In genomic region chr14:50531595-50532501, GRCh38 we compare ENCODE assay signal across 8 cellular contexts. TPM values are rescaled to one million over a fixed set of nuclear protein-coding genes. Genes with fewer than 3 reads are reported as not detected.
DNase-seq lines count a peak whose midpoint lies in the region; ATAC-seq and TF ChIP-seq lines count a peak whose summit lies in the region.

No MANE protein-coding gene starts in this region.

- intact Hi-C loops in MCF 10A (cut with micrococcal nuclease), result loop anchor here (1.0 to 10.0 kb wide), 7 partner anchors 79 to 900 kb away; partner anchors contain the start of genes CDKL1 and VCPKMT

- TF ChIP-seq CTCF in GM20000 (IDR thresholded peaks at IDR 0.05; ENCODE audit: extremely low read depth, missing control alignments) (no peak), MCF 10A (IDR thresholded peaks at IDR 0.05; ENCODE audit: unreplicated experiment) (no peak)

- peak; percentile 71 for DNase-seq in Daoy (ENCODE audit: low read depth)
- DNase-seq in GM20000 (ENCODE audit: low spot score), result peak; percentile 49
- DNase-seq in MCF 10A (ENCODE audit: unreplicated experiment), result peak; percentile 38
- DNase-seq in iPS-NIHi7 (ENCODE audit: extremely low spot score), result peak; percentile 37
- DNase-seq in NCI-H774 (lab: John Stamatoyannopoulos, UW), result no peak

- POLR2A ChIA-PET in MCF 10A (lab: Yijun Ruan, JAX), result interaction anchor here (0.6 to 3.0 kb wide), 20 partner anchors 9 to 679 kb away, joined by 3 to 26 read pairs (median 4); partner anchors contain the start of genes ATL1, CDKL1, DMAC2L and L2HGDH

- peak overlapping the region; percentile 46 for H3K27ac Mint-ChIP-seq in MCF 10A (ENCODE audit: low read depth, unreplicated experiment)

- CTCF ChIA-PET in MCF 10A (lab: Yijun Ruan, JAX), result interaction anchor here (0.6 to 1.5 kb wide), 14 partner anchors 9 to 674 kb away, joined by 3 to 14 read pairs (median 4); no protein-coding TSS in a partner anchor

- TSS peak; percentile 45 for BruUV-seq in MCF 10A (replicated peaks; lab: Mats Ljungman, UMichigan)

- peak overlapping the region; percentile 89 to 99 (median 97) for H3K27ac ChIP-seq in skin epidermis

- no peaks in the 10 kb centered on the region for H3K27me3 Mint-ChIP-seq in MCF 10A (ENCODE audit: insufficient read depth, unreplicated experiment)

- peaks cover 19% of the 10 kb centered on the region for H3K36me3 Mint-ChIP-seq in MCF 10A (ENCODE audit: insufficient read depth, unreplicated experiment)

- ATAC-seq in HG03565 (IDR thresholded peaks at IDR 0.05; ENCODE audit: unreplicated experiment), result peak; percentile 32
- peak; percentile 39 for ATAC-seq in SK-N-SH treated with all-trans-retinoic acid at 6 μM for 48 hours

- H3K9me3 Mint-ChIP-seq in MCF 10A (ENCODE audit: unreplicated experiment), result no peaks in the 10 kb centered on the region

- H3K4me1 Mint-ChIP-seq in MCF 10A (ENCODE audit: insufficient read depth, unreplicated experiment), result peaks cover 34% of the 10 kb centered on the region

- H3K4me3 ChIP-seq in skin epidermis, result peak overlapping the region; percentile 69 to 97 (median 82)

- peak overlapping the region; percentile 80 for H3K4me3 Mint-ChIP-seq in MCF 10A (ENCODE audit: unreplicated experiment)

TF ChIP-seq in SK-N-SH treated with all-trans-retinoic acid at 6 μM for 48 hours, 23 proteins besides CTCF, POLR2A, EP300 and RAD21:
- TF ChIP-seq POU6F1 (CRISPR knock-in tag; IDR thresholded peaks at IDR 0.05; ENCODE audit: borderline replicate concordance, low read depth) (no peak), CSRNP3 (CRISPR knock-in tag; IDR thresholded peaks at IDR 0.05) (no peak), ZNF565 (CRISPR knock-in tag; conservative IDR thresholded peaks at IDR 0.05; ENCODE audit: low read depth) (no peak), ZNF8 (CRISPR knock-in tag; IDR thresholded peaks at IDR 0.05) (no peak), PPARA (CRISPR knock-in tag; IDR thresholded peaks at IDR 0.05; ENCODE audit: borderline replicate concordance) (no peak), ESRRG (CRISPR knock-in tag; IDR thresholded peaks at IDR 0.05) (no peak), PATZ1 (CRISPR knock-in tag; IDR thresholded peaks at IDR 0.05; ENCODE audit: borderline replicate concordance) (no peak), GLIS3 (CRISPR knock-in tag; IDR thresholded peaks at IDR 0.05) (no peak), RARB (CRISPR knock-in tag; IDR thresholded peaks at IDR 0.05) (no peak)

RNA-seq across cellular contexts. Expression of gene MAP4K5, which starts 0.5 kb away (rescaled TPM):
- 94.4 and 175 TPM in 2 replicates for total RNA-seq in Daoy (2014; rRNA removed; shearing (Covaris generic))
- 43.8 and 45.7 TPM in 2 replicates for total RNA-seq in MCF 10A (2022)

RNA-seq across cellular contexts. Expression of gene ATL1, which starts 28.1 kb away (rescaled TPM):
- total RNA-seq in Daoy (2014; rRNA removed; shearing (Covaris generic)), result 5.7 and 5.9 TPM in 2 replicates
- 3.2 and 3.3 TPM in 2 replicates for total RNA-seq in MCF 10A (2022)
